12 cellular contexts compared by ENCODE assay signal in the genomic region with DNA sequence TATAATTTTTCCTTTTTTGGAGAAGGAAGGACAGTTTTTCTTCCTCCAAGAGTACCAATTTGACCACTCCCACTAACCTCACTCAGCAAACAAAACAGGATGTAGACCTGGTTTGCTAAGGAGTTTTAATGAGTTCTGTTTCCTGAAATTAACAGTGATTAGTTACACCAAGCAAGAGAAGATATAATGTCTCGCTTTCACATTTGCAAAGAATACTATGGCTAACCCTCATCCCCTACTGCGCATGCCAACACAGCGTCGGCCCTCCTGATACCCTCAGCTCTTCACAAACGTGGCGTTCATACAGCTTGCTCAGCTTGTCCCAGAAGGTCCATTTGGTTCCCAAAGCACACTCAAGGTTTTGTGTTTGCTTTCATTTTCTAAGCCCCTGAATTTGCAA. TPM values are rescaled to one million over a fixed set of nuclear protein-coding genes. Genes with fewer than 3 reads are reported as not detected.
A peak's percentile ranks its signal among the peaks of the same experiment; 100 is the strongest.
DNase-seq lines count a peak whose midpoint lies in the region; ATAC-seq and TF ChIP-seq lines count a peak whose summit lies in the region.
"Had no signal": no experiment of that assay in that cellular context is flagged by ENCODE, and none has a peak within 500 bp of the region (broad histone marks: within the 10 kb centered on the region; RNA-seq: fewer than 3 reads in every experiment).

No MANE protein-coding gene starts in this region.

- H3K27ac Mint-ChIP-seq in T-cell: peak overlapping the region; percentile 95 to 97
- peak overlapping the region; percentile 82 to 91 for H3K27ac Mint-ChIP-seq in effector memory CD8-positive, alpha-beta T cell
- H3K27ac Mint-ChIP-seq: neural progenitor cell had no signal

- no peaks in the 10 kb centered on the region; the same call in 1 of the 2 replicates for H3K79me2 ChIP-seq in SK-N-SH (ENCODE audit: insufficient read depth)

- no peak overlapping the region for H2AFZ ChIP-seq in SK-N-SH (ENCODE audit: low read depth)
- H2AFZ ChIP-seq: neural progenitor cell had no signal

- DNase-seq in A673 (ENCODE audit: low spot score) (peak; percentile 16), GM10248 (ENCODE audit: extremely low spot score) (peak; percentile 29), T-cell (no peak), SK-N-SH (no peak), caudate nucleus (lab: John Stamatoyannopoulos, UW) (no peak)
- DNase-seq in effector memory CD8-positive, alpha-beta T cell: no peak
- DNase-seq: C1 segment of cervical spinal cord, NCI-H2081, SW 1271 had no signal

- peak overlapping the region; percentile 64 to 72 (median 64) for H3K4me3 Mint-ChIP-seq in T-cell
- peak overlapping the region; percentile 68 to 70 for H3K4me3 Mint-ChIP-seq in effector memory CD8-positive, alpha-beta T cell
- H3K4me3 Mint-ChIP-seq: neural progenitor cell had no signal

- no peak overlapping the region for H3K9ac ChIP-seq in SK-N-SH
- H3K9ac ChIP-seq: neural progenitor cell had no signal

- no peak for TF ChIP-seq CTCF in A673 (conservative IDR thresholded peaks at IDR 0.05; ENCODE audit: low read depth, low read length)
- no peak for TF ChIP-seq CTCF in GM10248 (IDR thresholded peaks at IDR 0.05; ENCODE audit: control extremely low read depth, extremely low read depth, low read depth, missing control alignments)
- no peak for TF ChIP-seq CTCF in SK-N-SH (IDR thresholded peaks at IDR 0.05)

- 98% methylated on average over 6 of the region's 6 CpGs for WGBS in SK-N-SH (ENCODE audit: low lambda C conversion rate)

- H3K27me3 Mint-ChIP-seq in T-cell: no peaks in the 10 kb centered on the region
- no peaks in the 10 kb centered on the region for H3K27me3 Mint-ChIP-seq in effector memory CD8-positive, alpha-beta T cell

- peaks cover 43% of the 10 kb centered on the region for H3K36me3 ChIP-seq in A673 (ENCODE audit: insufficient read depth, low read length, poor library complexity, severe bottlenecking)
- peaks cover 33 to 72% of the 10 kb centered on the region in 2 experiments for H3K36me3 ChIP-seq in SK-N-SH (replicated peaks in 1 of 2; ENCODE audit: control insufficient read depth in 1 of 2, insufficient read depth in 2 of 2, low read length in 1 of 2)
- H3K36me3 ChIP-seq: neural progenitor cell had no signal

- H3K9me2 ChIP-seq in SK-N-SH: no peaks in the 10 kb centered on the region

- H3K9me3 ChIP-seq in A673 (ENCODE audit: low read depth, low read length, poor library complexity, severe bottlenecking) (no peaks in the 10 kb centered on the region), SK-N-SH (no peaks in the 10 kb centered on the region)

- CTCF ChIA-PET in A673 (lab: Charles Lee): no interaction called here
- CTCF ChIA-PET in GM10248 (lab: Yijun Ruan, JAX): interaction anchor here (1.2 to 10.9 kb wide), 3 partner anchors 8 to 78 kb away, joined by 4 to 191 read pairs (median 4); no protein-coding TSS in a partner anchor
- CTCF ChIA-PET in T-cell (lab: Charles Lee): interaction anchor here in 1 of 2 donors (0.8 kb wide), 1 partner anchor 25 kb away, joined by 3 read pairs; no protein-coding TSS in a partner anchor
- CTCF ChIA-PET in SK-N-SH (lab: Yijun Ruan, JAX): interaction anchor here (9.1 kb wide), 1 partner anchor 79 kb away, joined by 177 read pairs; no protein-coding TSS in a partner anchor

- peaks cover 28 to 32% (median 30%) of the 10 kb centered on the region in 3 donors for H3K4me1 Mint-ChIP-seq in T-cell
- peaks cover 26 to 27% of the 10 kb centered on the region in 2 donors for H3K4me1 Mint-ChIP-seq in effector memory CD8-positive, alpha-beta T cell (ENCODE audit: low read depth in 2 of 2)
- H3K4me1 Mint-ChIP-seq: neural progenitor cell had no signal

- H3K4me1 ChIP-seq in A673 (ENCODE audit: insufficient read depth, low read length, poor library complexity, severe bottlenecking): peaks cover 5% of the 10 kb centered on the region
- H3K4me1 ChIP-seq in SK-N-SH (ENCODE audit: control insufficient read depth in 1 of 2, insufficient read depth in 2 of 2, low read depth in 1 of 2, low read length in 1 of 2): no peaks in the 10 kb centered on the region
- H3K4me1 ChIP-seq: neural progenitor cell had no signal

- no peak overlapping the region for H3K27ac ChIP-seq in A673 (ENCODE audit: low read depth, low read length, poor library complexity, severe bottlenecking)
- no peak overlapping the region for H3K27ac ChIP-seq in SK-N-SH (ENCODE audit: low read depth in 2 of 2, low read length in 1 of 2)
- H3K27ac ChIP-seq in caudate nucleus (ENCODE audit: low read depth, low read length): no peak overlapping the region
- H3K27ac ChIP-seq: neural progenitor cell had no signal

- no peak overlapping the region for H3K4me2 ChIP-seq in SK-N-SH
- H3K4me2 ChIP-seq: neural progenitor cell had no signal

- H3K27me3 ChIP-seq in A673 (replicated peaks; ENCODE audit: insufficient read depth, low read depth, low read length, poor library complexity): no peaks in the 10 kb centered on the region
- no peaks in the 10 kb centered on the region for H3K27me3 ChIP-seq in SK-N-SH (ENCODE audit: insufficient read depth)
- H3K27me3 ChIP-seq: neural progenitor cell had no signal

- H3K4me3 ChIP-seq in A673 (ENCODE audit: low read depth, low read length, poor library complexity, severe bottlenecking) (no peak overlapping the region), SK-N-SH (ENCODE audit: low read depth in 2 of 2, low read length in 1 of 2) (no peak overlapping the region)
- H3K4me3 ChIP-seq: neural progenitor cell had no signal

- H3K36me3 Mint-ChIP-seq in T-cell: peaks cover 45% of the 10 kb centered on the region
- H3K36me3 Mint-ChIP-seq in effector memory CD8-positive, alpha-beta T cell (ENCODE audit: insufficient read depth): peaks cover 19% of the 10 kb centered on the region

- H3K9me3 Mint-ChIP-seq in T-cell: no peaks in the 10 kb centered on the region
- H3K9me3 Mint-ChIP-seq in effector memory CD8-positive, alpha-beta T cell: no peaks in the 10 kb centered on the region
- H3K9me3 Mint-ChIP-seq: neural progenitor cell had no signal

- intact Hi-C loops in A673 (cut with micrococcal nuclease; ENCODE audit: unreplicated experiment): no loop called here

- no TSS peak for BruUV-seq in A673 (replicated peaks; lab: Mats Ljungman, UMichigan)

- no peaks in the 10 kb centered on the region for H4K20me1 ChIP-seq in SK-N-SH (ENCODE audit: insufficient read depth)

- no peak for TF ChIP-seq EP300 in SK-N-SH (IDR thresholded peaks at IDR 0.05; ENCODE audit: borderline replicate concordance in 1 of 2, low read depth in 1 of 2, low read length in 1 of 2)

- no peak for TF ChIP-seq RAD21 in SK-N-SH (IDR thresholded peaks at IDR 0.05; ENCODE audit: low read length)

- no peaks in the 10 kb centered on the region for H3F3A ChIP-seq in SK-N-SH (replicated peaks; ENCODE audit: insufficient read depth)

- peak; percentile 46 to 66 (median 62) for ATAC-seq in T-cell (replicated peaks in 1 of 4)
- ATAC-seq in effector memory CD8-positive, alpha-beta T cell (replicated peaks): peak; percentile 54
- ATAC-seq in HG02763 (IDR thresholded peaks at IDR 0.05; ENCODE audit: unreplicated experiment): no peak
- ATAC-seq in HG02588 (IDR thresholded peaks at IDR 0.05; ENCODE audit: unreplicated experiment): no peak

- POLR2A ChIA-PET in A673 (lab: Charles Lee; ENCODE audit: low non-redundant PET) (no interaction called here), GM10248 (lab: Yijun Ruan, JAX) (no interaction called here), T-cell (lab: Charles Lee) (no interaction called here), SK-N-SH (lab: Yijun Ruan, JAX) (no interaction called here)

TF ChIP-seq in SK-N-SH, 30 proteins besides CTCF, POLR2A, EP300 and RAD21:
- TF ChIP-seq, protein P1, sequence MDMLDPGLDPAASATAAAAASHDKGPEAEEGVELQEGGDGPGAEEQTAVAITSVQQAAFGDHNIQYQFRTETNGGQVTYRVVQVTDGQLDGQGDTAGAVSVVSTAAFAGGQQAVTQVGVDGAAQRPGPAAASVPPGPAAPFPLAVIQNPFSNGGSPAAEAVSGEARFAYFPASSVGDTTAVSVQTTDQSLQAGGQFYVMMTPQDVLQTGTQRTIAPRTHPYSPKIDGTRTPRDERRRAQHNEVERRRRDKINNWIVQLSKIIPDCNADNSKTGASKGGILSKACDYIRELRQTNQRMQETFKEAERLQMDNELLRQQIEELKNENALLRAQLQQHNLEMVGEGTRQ (IDR thresholded peaks at IDR 0.05; ENCODE audit: borderline replicate concordance, low read depth, low read length): no peak
- TF ChIP-seq MXI1 (IDR thresholded peaks at IDR 0.05; ENCODE audit: low read depth, low read length): no peak
- TF ChIP-seq RXRA (IDR thresholded peaks at IDR 0.05; ENCODE audit: borderline replicate concordance, low read depth): no peak
- TF ChIP-seq FOXJ3 (CRISPR knock-in tag; IDR thresholded peaks at IDR 0.05): no peak
- TF ChIP-seq ELF1 (IDR thresholded peaks at IDR 0.05): no peak
- TF ChIP-seq SIN3A (IDR thresholded peaks at IDR 0.05; ENCODE audit: borderline replicate concordance, low read depth, low read length): no peak
- TF ChIP-seq GABPA (IDR thresholded peaks at IDR 0.05; ENCODE audit: low read depth): no peak
- TF ChIP-seq SMC3 (IDR thresholded peaks at IDR 0.05; ENCODE audit: low read depth, low read length): no peak

RNA-seq across cellular contexts. Expression of gene IPPK, which starts 41.9 kb away (rescaled TPM):
- total RNA-seq in A673 (2021): 11.4 and 14.0 TPM in 2 replicates
- total RNA-seq in T-cell: 1 to 10 TPM; 7.5 to 9.6 (median 8.3) TPM
- polyA plus RNA-seq in SK-N-SH (2012; rRNA removed): 16.5 and 20.2 TPM in 2 replicates
- 14.7 and 16.7 TPM in 2 replicates for polyA plus RNA-seq in SK-N-SH (2012; cell fraction: cytosol; rRNA removed)
- polyA plus RNA-seq in SK-N-SH (2012; cell fraction: nucleus; rRNA removed): 31.8 and 43.2 TPM in 2 replicates

RNA-seq across cellular contexts. Expression of gene BICD2, which starts 52.8 kb away (rescaled TPM):
- total RNA-seq in A673 (2021) (44.3 and 47.8 TPM in 2 replicates), T-cell (10 to 100 TPM; 24.1 to 36.6 (median 30.6) TPM)
- polyA plus RNA-seq in SK-N-SH (2012; rRNA removed): 18.7 and 19.6 TPM in 2 replicates
- 16.7 and 19.0 TPM in 2 replicates for polyA plus RNA-seq in SK-N-SH (2012; cell fraction: cytosol; rRNA removed)
- polyA plus RNA-seq in SK-N-SH (2012; cell fraction: nucleus; rRNA removed): 20.2 and 21.5 TPM in 2 replicates

Comparison
In these comparisons a context has a peak if more than half of its experiments do, and no peak if none do; other contexts are left out.
1. DNase-seq: peak in A673 (single experiment) and GM10248 (single experiment); none in T-cell (0 of 34), effector memory CD8-positive, alpha-beta T cell (0 of 3), SK-N-SH (single experiment) and caudate nucleus (0 of 61).
2. ATAC-seq: peak in T-cell (4 of 4) and effector memory CD8-positive, alpha-beta T cell (single experiment); none in HG02763 (single experiment) and HG02588 (single experiment).